ENCODE assay signal across 13 cellular contexts in the genomic region with DNA sequence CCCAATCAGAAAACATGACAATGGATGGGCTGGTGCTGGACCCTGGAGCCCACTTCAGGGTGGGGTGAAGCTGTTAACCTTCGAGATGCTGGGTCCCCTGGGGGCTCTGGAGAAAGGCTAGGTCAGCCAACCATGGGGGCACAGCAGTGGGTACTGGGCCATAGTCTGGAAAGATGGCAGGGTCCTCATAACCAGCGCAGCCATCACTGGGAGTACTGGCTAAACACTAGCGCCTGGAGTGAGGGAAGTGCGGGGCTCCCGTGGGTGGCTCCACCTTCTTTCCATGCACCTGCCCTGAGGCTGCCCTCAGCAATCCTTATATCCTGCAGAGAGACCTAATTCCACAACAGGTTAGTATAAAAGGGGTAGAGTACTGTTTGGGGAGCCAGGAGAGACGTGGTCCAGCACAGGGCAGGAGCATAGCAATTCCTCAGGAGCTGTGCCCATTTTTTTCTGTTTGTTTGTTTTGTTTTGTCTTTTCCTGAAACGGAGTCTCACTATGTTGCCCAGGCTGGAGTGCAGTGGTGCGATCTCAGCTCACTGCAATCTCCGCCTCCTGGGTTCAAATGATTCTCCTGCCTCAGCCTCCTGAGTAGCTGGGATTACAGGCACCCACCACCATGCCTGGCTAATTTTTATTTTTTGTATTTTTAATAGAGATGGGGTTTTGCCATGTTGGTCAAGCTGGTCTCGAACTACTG.
DNase-seq lines count a peak whose midpoint lies in the region; ATAC-seq and TF ChIP-seq lines count a peak whose summit lies in the region.
"Had no signal": no experiment of that assay in that cellular context is flagged by ENCODE, and none has a peak within 500 bp of the region (broad histone marks: within the 10 kb centered on the region; RNA-seq: fewer than 3 reads in every experiment).

No MANE protein-coding gene starts in this region.

- H3K9ac ChIP-seq in SK-N-SH (no peak overlapping the region), stomach smooth muscle (ENCODE audit: low read length in 2 of 2) (peak overlapping the region in 1 of 2 donors; percentile 31)

- CTCF ChIA-PET in SK-N-SH (lab: Yijun Ruan, JAX), result no interaction called here
- CTCF ChIA-PET in MCF 10A (lab: Yijun Ruan, JAX), result interaction anchor here (0.6 to 1.7 kb wide), 3 partner anchors 34 to 261 kb away, joined by 3 to 5 read pairs (median 3); no protein-coding TSS in a partner anchor

- peaks cover 8 to 18% of the 10 kb centered on the region in 2 experiments; a peak in 3 of 4 replicates for H3K4me1 ChIP-seq in SK-N-SH (ENCODE audit: control insufficient read depth in 1 of 2, insufficient read depth in 2 of 2, low read depth in 1 of 2, low read length in 1 of 2)
- H3K4me1 ChIP-seq in lower lobe of right lung, result peaks cover 39% of the 10 kb centered on the region
- H3K4me1 ChIP-seq in stomach smooth muscle (ENCODE audit: control insufficient read depth, insufficient read depth, low read length), result peaks cover 50% of the 10 kb centered on the region

- H3K36me3 Mint-ChIP-seq in MCF 10A (ENCODE audit: insufficient read depth, unreplicated experiment), result peaks cover 7% of the 10 kb centered on the region
- H3K36me3 Mint-ChIP-seq: stimulated activated effector memory CD8-positive, alpha-beta T cell treated with anti-CD3 and anti-CD28 coated beads, Interleukin-12 subunit alpha, Interleukin-12 subunit beta, amount 100 ng/mL, for 72 hours had no signal

- peak overlapping the region; percentile 49; the same call in 1 of the 2 replicates for H3K4me2 ChIP-seq in SK-N-SH

- H3K9me3 ChIP-seq in SK-N-SH, result no peaks in the 10 kb centered on the region
- H3K9me3 ChIP-seq in lower lobe of right lung, result no peaks in the 10 kb centered on the region
- H3K9me3 ChIP-seq in stomach smooth muscle (ENCODE audit: control insufficient read depth in 2 of 2, low read length in 2 of 2), result no peaks in the 10 kb centered on the region

- intact Hi-C loops in MCF 10A (cut with micrococcal nuclease) (no loop called here), lower lobe of right lung (cut with DNase I) (no loop called here)

- ATAC-seq in SK-N-SH treated with all-trans-retinoic acid at 6 μM for 48 hours (no peak; the same call in 2 of the 3 replicates), lower lobe of right lung (peak in 1 of 2 donors; percentile 13), GM18498 (IDR thresholded peaks at IDR 0.05; ENCODE audit: unreplicated experiment) (no peak)
- ATAC-seq: stimulated activated effector memory CD8-positive, alpha-beta T cell treated with anti-CD3 and anti-CD28 coated beads, Interleukin-12 subunit alpha, Interleukin-12 subunit beta, amount 100 ng/mL, for 72 hours had no signal

- TF ChIP-seq EP300 in SK-N-SH (IDR thresholded peaks at IDR 0.05; ENCODE audit: borderline replicate concordance in 1 of 2, low read depth in 1 of 2, low read length in 1 of 2), result no peak

- H4K20me1 ChIP-seq in SK-N-SH (ENCODE audit: insufficient read depth), result no peaks in the 10 kb centered on the region

- no peaks in the 10 kb centered on the region for H3K79me2 ChIP-seq in SK-N-SH (ENCODE audit: insufficient read depth)

- TF ChIP-seq CTCF in SK-N-SH (IDR thresholded peaks at IDR 0.05), result no peak
- TF ChIP-seq CTCF in MCF 10A (IDR thresholded peaks at IDR 0.05; ENCODE audit: unreplicated experiment), result no peak
- TF ChIP-seq CTCF in lower lobe of right lung (IDR thresholded peaks at IDR 0.05), result no peak

- no peaks in the 10 kb centered on the region for H3K27me3 Mint-ChIP-seq in MCF 10A (ENCODE audit: insufficient read depth, unreplicated experiment)

- 80% methylated on average over 9 of the region's 10 CpGs for WGBS in SK-N-SH (ENCODE audit: low lambda C conversion rate)

- H3K4me3 ChIP-seq in SK-N-SH (ENCODE audit: low read depth in 2 of 2, low read length in 1 of 2) (no peak overlapping the region), lower lobe of right lung (no peak overlapping the region), stomach smooth muscle (ENCODE audit: low read length in 2 of 2) (peak overlapping the region; percentile 29 to 54)

- no peaks in the 10 kb centered on the region for H3K36me3 ChIP-seq in SK-N-SH (replicated peaks in 1 of 2; ENCODE audit: control insufficient read depth in 1 of 2, insufficient read depth in 2 of 2, low read length in 1 of 2)
- no peaks in the 10 kb centered on the region for H3K36me3 ChIP-seq in lower lobe of right lung
- no peaks in the 10 kb centered on the region for H3K36me3 ChIP-seq in stomach smooth muscle (ENCODE audit: control insufficient read depth in 2 of 2, insufficient read depth in 2 of 2, low read length in 2 of 2)

- no peaks in the 10 kb centered on the region for H3K27me3 ChIP-seq in SK-N-SH (ENCODE audit: insufficient read depth)
- H3K27me3 ChIP-seq in lower lobe of right lung (ENCODE audit: low read depth), result no peaks in the 10 kb centered on the region
- H3K27me3 ChIP-seq in stomach smooth muscle (ENCODE audit: control insufficient read depth in 1 of 2, insufficient read depth in 2 of 2, low read length in 2 of 2), result no peaks in the 10 kb centered on the region

- TF ChIP-seq RAD21 in SK-N-SH (IDR thresholded peaks at IDR 0.05; ENCODE audit: low read length), result no peak

- H3K9me3 Mint-ChIP-seq in MCF 10A (ENCODE audit: unreplicated experiment), result no peaks in the 10 kb centered on the region
- H3K9me3 Mint-ChIP-seq: stimulated activated effector memory CD8-positive, alpha-beta T cell treated with anti-CD3 and anti-CD28 coated beads, Interleukin-12 subunit alpha, Interleukin-12 subunit beta, amount 100 ng/mL, for 72 hours had no signal

- H3K4me1 Mint-ChIP-seq in MCF 10A (ENCODE audit: insufficient read depth, unreplicated experiment), result peaks cover 28% of the 10 kb centered on the region

- POLR2A ChIA-PET in SK-N-SH (lab: Yijun Ruan, JAX), result no interaction called here
- POLR2A ChIA-PET in MCF 10A (lab: Yijun Ruan, JAX), result interaction anchor here (0.5 to 5.1 kb wide), 8 partner anchors 10 to 261 kb away, joined by 3 to 36 read pairs (median 4); a partner anchor contains a TSS

- no TSS peak for BruUV-seq in MCF 10A (replicated peaks; lab: Mats Ljungman, UMichigan)

- no peaks in the 10 kb centered on the region for H3K9me2 ChIP-seq in SK-N-SH

- peaks cover 7% of the 10 kb centered on the region for H3F3A ChIP-seq in SK-N-SH (replicated peaks; ENCODE audit: insufficient read depth)

- H3K27ac Mint-ChIP-seq in MCF 10A (ENCODE audit: low read depth, unreplicated experiment), result peak overlapping the region; percentile 88
- H3K27ac Mint-ChIP-seq: stimulated activated effector memory CD8-positive, alpha-beta T cell treated with anti-CD3 and anti-CD28 coated beads, Interleukin-12 subunit alpha, Interleukin-12 subunit beta, amount 100 ng/mL, for 72 hours had no signal

- DNase-seq in SK-N-SH, result peak; percentile 11
- DNase-seq in MCF 10A (ENCODE audit: unreplicated experiment), result no peak
- no peak for DNase-seq in lower lobe of right lung
- no peak for DNase-seq in stimulated activated naive CD4-positive, alpha-beta T cell (lab: John Stamatoyannopoulos, UW)
- no peak for DNase-seq in DMS79 treated with DMSO at 0.1 percent for 48 hours (lab: John Stamatoyannopoulos, UW)
- DNase-seq: NCI-H1105, NCI-H748 treated with DMSO at 0.1 percent for 48 hours had no signal

- peak overlapping the region; percentile 53 to 68; a peak in 3 of 4 replicates for H3K27ac ChIP-seq in SK-N-SH (ENCODE audit: low read depth in 2 of 2, low read length in 1 of 2)
- H3K27ac ChIP-seq in lower lobe of right lung, result peak overlapping the region; percentile 71
- peak overlapping the region; percentile 76 for H3K27ac ChIP-seq in stomach smooth muscle (ENCODE audit: low read length)
- H3K27ac ChIP-seq: 22Rv1, HL-60 had no signal

- H3K4me3 Mint-ChIP-seq in MCF 10A (ENCODE audit: unreplicated experiment), result peak overlapping the region; percentile 60
- H3K4me3 Mint-ChIP-seq: stimulated activated effector memory CD8-positive, alpha-beta T cell treated with anti-CD3 and anti-CD28 coated beads, Interleukin-12 subunit alpha, Interleukin-12 subunit beta, amount 100 ng/mL, for 72 hours had no signal

- no peak overlapping the region for H2AFZ ChIP-seq in SK-N-SH (ENCODE audit: low read depth)

TF ChIP-seq in SK-N-SH, 30 proteins besides CTCF, POLR2A, EP300 and RAD21 (continues in another document):
- no peak for TF ChIP-seq GABPA (IDR thresholded peaks at IDR 0.05; ENCODE audit: low read depth)
- no peak for TF ChIP-seq GATA2 (CRISPR knock-in tag; IDR thresholded peaks at IDR 0.05)
- no peak for TF ChIP-seq TAF1 (IDR thresholded peaks at IDR 0.05; ENCODE audit: borderline replicate concordance, low read depth, low read length)
- TF ChIP-seq, protein P1, sequence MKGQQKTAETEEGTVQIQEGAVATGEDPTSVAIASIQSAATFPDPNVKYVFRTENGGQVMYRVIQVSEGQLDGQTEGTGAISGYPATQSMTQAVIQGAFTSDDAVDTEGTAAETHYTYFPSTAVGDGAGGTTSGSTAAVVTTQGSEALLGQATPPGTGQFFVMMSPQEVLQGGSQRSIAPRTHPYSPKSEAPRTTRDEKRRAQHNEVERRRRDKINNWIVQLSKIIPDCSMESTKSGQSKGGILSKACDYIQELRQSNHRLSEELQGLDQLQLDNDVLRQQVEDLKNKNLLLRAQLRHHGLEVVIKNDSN (IDR thresholded peaks at IDR 0.05; ENCODE audit: borderline replicate concordance, low read depth), result no peak
- TF ChIP-seq SMC3 (IDR thresholded peaks at IDR 0.05; ENCODE audit: low read depth, low read length), result no peak
- TF ChIP-seq EZH2phosphoT487 (IDR thresholded peaks at IDR 0.05; ENCODE audit: borderline replicate concordance, low read depth), result no peak

TF ChIP-seq in SK-N-SH treated with all-trans-retinoic acid at 6 μM for 48 hours, 23 proteins besides CTCF, POLR2A, EP300 and RAD21 (continues in another document):
- no peak for TF ChIP-seq CSDC2 (CRISPR knock-in tag; IDR thresholded peaks at IDR 0.05)
- TF ChIP-seq, protein P2, sequence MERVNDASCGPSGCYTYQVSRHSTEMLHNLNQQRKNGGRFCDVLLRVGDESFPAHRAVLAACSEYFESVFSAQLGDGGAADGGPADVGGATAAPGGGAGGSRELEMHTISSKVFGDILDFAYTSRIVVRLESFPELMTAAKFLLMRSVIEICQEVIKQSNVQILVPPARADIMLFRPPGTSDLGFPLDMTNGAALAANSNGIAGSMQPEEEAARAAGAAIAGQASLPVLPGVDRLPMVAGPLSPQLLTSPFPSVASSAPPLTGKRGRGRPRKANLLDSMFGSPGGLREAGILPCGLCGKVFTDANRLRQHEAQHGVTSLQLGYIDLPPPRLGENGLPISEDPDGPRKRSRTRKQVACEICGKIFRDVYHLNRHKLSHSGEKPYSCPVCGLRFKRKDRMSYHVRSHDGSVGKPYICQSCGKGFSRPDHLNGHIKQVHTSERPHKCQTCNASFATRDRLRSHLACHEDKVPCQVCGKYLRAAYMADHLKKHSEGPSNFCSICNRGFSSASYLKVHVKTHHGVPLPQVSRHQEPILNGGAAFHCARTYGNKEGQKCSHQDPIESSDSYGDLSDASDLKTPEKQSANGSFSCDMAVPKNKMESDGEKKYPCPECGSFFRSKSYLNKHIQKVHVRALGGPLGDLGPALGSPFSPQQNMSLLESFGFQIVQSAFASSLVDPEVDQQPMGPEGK (CRISPR knock-in tag; IDR thresholded peaks at IDR 0.05; ENCODE audit: borderline replicate concordance), result no peak
- TF ChIP-seq ZNF70 (CRISPR knock-in tag; IDR thresholded peaks at IDR 0.05), result no peak
- TF ChIP-seq GLIS3 (CRISPR knock-in tag; IDR thresholded peaks at IDR 0.05), result no peak
- no peak for TF ChIP-seq ZNF8 (CRISPR knock-in tag; IDR thresholded peaks at IDR 0.05)
- TF ChIP-seq ZFP3 (CRISPR knock-in tag; IDR thresholded peaks at IDR 0.05), result no peak

Comparison
In these comparisons a context has a peak if more than half of its experiments do, and no peak if none do; other contexts are left out.
1. H3K4me3 ChIP-seq: peak in stomach smooth muscle (2 of 2); none in SK-N-SH (0 of 2) and lower lobe of right lung (single experiment).
2. Peak in every context shown above with its lines, with median percentiles within 50 percentile points of each other: H3K27ac ChIP-seq.